ENCODE assay signal across 21 cellular contexts in the genomic region with DNA sequence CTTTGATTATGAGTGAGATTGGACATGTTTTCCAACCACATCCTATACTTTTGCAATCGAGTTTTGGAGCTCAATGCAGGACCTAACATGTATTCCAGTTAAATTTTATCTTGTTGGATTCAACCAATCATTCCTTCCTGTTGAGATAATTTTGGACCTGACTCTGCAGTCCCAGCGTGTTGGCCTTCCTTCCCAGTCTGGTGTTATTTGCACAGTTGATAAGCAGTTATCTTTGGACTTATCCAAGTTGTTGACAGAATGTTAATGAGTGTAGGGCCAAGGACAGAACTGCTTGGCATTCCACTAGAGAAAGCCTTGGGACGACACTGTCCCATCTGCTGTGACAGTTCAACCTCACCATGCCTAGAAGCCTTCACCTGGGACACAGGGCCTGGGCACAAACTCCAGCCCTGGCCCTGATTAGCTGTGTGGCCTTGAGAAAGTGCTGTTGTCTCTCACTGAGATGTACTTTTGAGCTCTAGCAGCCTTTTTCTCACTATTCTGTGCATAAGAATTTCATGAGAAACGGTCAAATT.
DNase-seq lines count a peak whose midpoint lies in the region; ATAC-seq, FAIRE-seq and TF ChIP-seq lines count a peak whose summit lies in the region.
"Had no signal": no experiment of that assay in that cellular context is flagged by ENCODE, and none has a peak within 500 bp of the region (broad histone marks: within the 10 kb centered on the region; RNA-seq: fewer than 3 reads in every experiment).

No MANE protein-coding gene starts in this region.

- DNase-seq in ascending aorta (ENCODE audit: low spot score in 2 of 2) (no peak), heart left ventricle (peak in 1 of 5 donors; percentile 12), mucosa of descending colon (peak in 1 of 3 donors; percentile 57), type B pancreatic cell (ENCODE audit: extremely low spot score, unreplicated experiment) (no peak), SJCRH30 (no peak), RCC 7860 (ENCODE audit: low spot score) (no peak), GM23338 (ENCODE audit: low spot score) (no peak)
- DNase-seq: activated effector memory CD4-positive, alpha-beta T cell treated with Interleukin-2 at 50 U/mL for 16 hours; anterior cingulate cortex; dorsolateral prefrontal cortex; esophagus squamous epithelium; GOT3; hypothalamus; natural killer cell; NCI-H1436; substantia nigra had no signal

- no peak for FAIRE-seq in RCC 7860 (lab: Jason Lieb, UNC)
- FAIRE-seq: G401.6, GM12891 had no signal

- H3K4me2 ChIP-seq in GM23338, result no peak overlapping the region

- 37 to 38% (median 38%) methylated on average over 4 of the region's 4 CpGs for WGBS in heart left ventricle, 4 donors

- no peak overlapping the region for H3K4me3 Mint-ChIP-seq in type B pancreatic cell
- no peak overlapping the region for H3K4me3 Mint-ChIP-seq in GM23338
- H3K4me3 Mint-ChIP-seq: B cell; natural killer cell; T-helper 1 cell treated with Interleukin-12 subunit alpha and Interleukin-12 subunit beta and Interleukin-4 antibody, amounts not matched to agents 30 μg/mL and 1 μg/mL, for 36 hours had no signal

- peak overlapping the region; percentile 57 to 92 for H3K27ac ChIP-seq in ascending aorta
- H3K27ac ChIP-seq in heart left ventricle, result peak overlapping the region in 8 of 12 donors; percentile 15 to 73 (median 46)
- H3K27ac ChIP-seq in SJCRH30, result no peak overlapping the region
- H3K27ac ChIP-seq in GM23338 (ENCODE audit: low read depth), result no peak overlapping the region

- H4K20me1 ChIP-seq in GM23338 (replicated peaks; ENCODE audit: insufficient read depth), result no peaks in the 10 kb centered on the region

- H3K36me3 ChIP-seq in ascending aorta (no peaks in the 10 kb centered on the region), heart left ventricle (no peaks in the 10 kb centered on the region), mucosa of descending colon (ENCODE audit: low read depth) (no peaks in the 10 kb centered on the region), SJCRH30 (no peaks in the 10 kb centered on the region), GM23338 (ENCODE audit: insufficient read depth) (no peaks in the 10 kb centered on the region)
- H3K36me3 ChIP-seq: esophagus squamous epithelium had no signal

- TF ChIP-seq CTCF in ascending aorta (IDR thresholded peaks at IDR 0.05) (no peak), heart left ventricle (IDR thresholded peaks at IDR 0.05) (no peak), mucosa of descending colon (IDR thresholded peaks at IDR 0.05) (no peak), type B pancreatic cell (conservative IDR thresholded peaks at IDR 0.05) (no peak), GM23338 (conservative IDR thresholded peaks at IDR 0.05; ENCODE audit: low read depth in 2 of 2) (no peak)

- H3K4me1 Mint-ChIP-seq in type B pancreatic cell (ENCODE audit: unreplicated experiment) (peaks cover 17% of the 10 kb centered on the region), GM23338 (peaks cover 13% of the 10 kb centered on the region)

- H3K9me3 ChIP-seq in ascending aorta (no peaks in the 10 kb centered on the region), heart left ventricle (no peaks in the 10 kb centered on the region), mucosa of descending colon (no peaks in the 10 kb centered on the region), SJCRH30 (replicated peaks) (no peaks in the 10 kb centered on the region)
- H3K9me3 ChIP-seq: esophagus squamous epithelium had no signal

- no peaks in the 10 kb centered on the region for H3K9me3 Mint-ChIP-seq in type B pancreatic cell
- H3K9me3 Mint-ChIP-seq in GM23338, result no peaks in the 10 kb centered on the region
- H3K9me3 Mint-ChIP-seq: natural killer cell; T-helper 1 cell treated with Interleukin-12 subunit alpha and Interleukin-12 subunit beta and Interleukin-4 antibody, amounts not matched to agents 30 μg/mL and 1 μg/mL, for 36 hours had no signal

- no peaks in the 10 kb centered on the region for H3K9me2 ChIP-seq in GM23338 (ENCODE audit: insufficient read depth)

- H3K27me3 Mint-ChIP-seq in type B pancreatic cell, result no peaks in the 10 kb centered on the region
- H3K27me3 Mint-ChIP-seq in GM23338 (ENCODE audit: insufficient read depth, low read depth, poor library complexity), result no peaks in the 10 kb centered on the region

- H3K27ac Mint-ChIP-seq in type B pancreatic cell (peak overlapping the region; percentile 20), GM23338 (no peak overlapping the region)
- H3K27ac Mint-ChIP-seq: B cell; natural killer cell; T-helper 1 cell treated with Interleukin-12 subunit alpha and Interleukin-12 subunit beta and Interleukin-4 antibody, amounts not matched to agents 30 μg/mL and 1 μg/mL, for 36 hours had no signal

- H2AFZ ChIP-seq in GM23338, result no peak overlapping the region

- H3K79me2 ChIP-seq in GM23338 (replicated peaks; ENCODE audit: insufficient read depth), result no peaks in the 10 kb centered on the region

- ATAC-seq in heart left ventricle, result peak in 2 of 4 donors; percentile 13 to 24
- ATAC-seq in mucosa of descending colon, result peak; percentile 79
- no peak for ATAC-seq in HG03196 (IDR thresholded peaks at IDR 0.05; ENCODE audit: unreplicated experiment)
- ATAC-seq in GM23338, result no peak
- ATAC-seq: natural killer cell had no signal

- no peak for TF ChIP-seq POLR2A in heart left ventricle (IDR thresholded peaks at IDR 0.05)

- H3K4me3 ChIP-seq in ascending aorta (no peak overlapping the region), heart left ventricle (no peak overlapping the region), mucosa of descending colon (no peak overlapping the region), SJCRH30 (no peak overlapping the region), GM23338 (no peak overlapping the region)
- H3K4me3 ChIP-seq: dorsolateral prefrontal cortex, esophagus squamous epithelium had no signal

- H3K27me3 ChIP-seq in ascending aorta (no peaks in the 10 kb centered on the region), heart left ventricle (no peaks in the 10 kb centered on the region), SJCRH30 (peaks cover 3% of the 10 kb centered on the region; the same call in 1 of the 2 replicates), GM23338 (ENCODE audit: insufficient read depth) (no peaks in the 10 kb centered on the region)
- H3K27me3 ChIP-seq: dorsolateral prefrontal cortex, esophagus squamous epithelium had no signal

- H3K4me1 ChIP-seq in ascending aorta (peaks cover 14 to 36% of the 10 kb centered on the region in 2 donors), heart left ventricle (peaks cover 0 to 55% (median 22%) of the 10 kb centered on the region in 12 donors), mucosa of descending colon (ENCODE audit: low read depth) (peaks cover 39% of the 10 kb centered on the region), SJCRH30 (no peaks in the 10 kb centered on the region), GM23338 (ENCODE audit: insufficient read depth) (0 out of 2 replicates have a peak, but pooled peaks cover 3% of the 10 kb centered on the region)

- intact Hi-C loops in ascending aorta (cut with DNase I) (no loop called here), heart left ventricle (cut with DNase I) (no loop called here), mucosa of descending colon (cut with DNase I, micrococcal nuclease) (loop anchor here in 1 of 2 donors (10.0 kb wide), 1 partner anchor 140 kb away; the partner anchor contains the start of gene SPSB1)

- H3F3A ChIP-seq in GM23338 (replicated peaks; ENCODE audit: low read depth), result no peaks in the 10 kb centered on the region

- no peaks in the 10 kb centered on the region for H3K36me3 Mint-ChIP-seq in type B pancreatic cell
- no peaks in the 10 kb centered on the region for H3K36me3 Mint-ChIP-seq in GM23338 (ENCODE audit: low read depth)
- H3K36me3 Mint-ChIP-seq: natural killer cell had no signal

TF ChIP-seq in GM23338, 12 proteins besides CTCF, POLR2A, EP300 and RAD21:
- TF ChIP-seq POLR2AphosphoS5 (IDR thresholded peaks at IDR 0.05; ENCODE audit: low read depth) (no peak), STAT1 (IDR thresholded peaks at IDR 0.05; ENCODE audit: unreplicated experiment) (no peak), CREB1 (CRISPR knock-in tag; IDR thresholded peaks at IDR 0.05; ENCODE audit: low read depth) (no peak), EZH2 (IDR thresholded peaks at IDR 0.05; ENCODE audit: low read depth, unreplicated experiment) (no peak), JUNB (IDR thresholded peaks at IDR 0.05; ENCODE audit: unreplicated experiment) (no peak), ZNF114 (CRISPR knock-in tag; IDR thresholded peaks at IDR 0.05) (no peak)
- TF ChIP-seq, protein P1, sequence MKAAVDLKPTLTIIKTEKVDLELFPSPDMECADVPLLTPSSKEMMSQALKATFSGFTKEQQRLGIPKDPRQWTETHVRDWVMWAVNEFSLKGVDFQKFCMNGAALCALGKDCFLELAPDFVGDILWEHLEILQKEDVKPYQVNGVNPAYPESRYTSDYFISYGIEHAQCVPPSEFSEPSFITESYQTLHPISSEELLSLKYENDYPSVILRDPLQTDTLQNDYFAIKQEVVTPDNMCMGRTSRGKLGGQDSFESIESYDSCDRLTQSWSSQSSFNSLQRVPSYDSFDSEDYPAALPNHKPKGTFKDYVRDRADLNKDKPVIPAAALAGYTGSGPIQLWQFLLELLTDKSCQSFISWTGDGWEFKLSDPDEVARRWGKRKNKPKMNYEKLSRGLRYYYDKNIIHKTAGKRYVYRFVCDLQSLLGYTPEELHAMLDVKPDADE (IDR thresholded peaks at IDR 0.05), result no peak

Comparison
In these comparisons a context has a peak if more than half of its experiments do, and no peak if none do; other contexts are left out.
1. H3K27ac ChIP-seq: peak in ascending aorta (2 of 2) and heart left ventricle (8 of 12); none in SJCRH30 (single experiment) and GM23338 (single experiment).